Comparison of ENCODE assay signal across 8 cellular contexts in the genomic region with DNA sequence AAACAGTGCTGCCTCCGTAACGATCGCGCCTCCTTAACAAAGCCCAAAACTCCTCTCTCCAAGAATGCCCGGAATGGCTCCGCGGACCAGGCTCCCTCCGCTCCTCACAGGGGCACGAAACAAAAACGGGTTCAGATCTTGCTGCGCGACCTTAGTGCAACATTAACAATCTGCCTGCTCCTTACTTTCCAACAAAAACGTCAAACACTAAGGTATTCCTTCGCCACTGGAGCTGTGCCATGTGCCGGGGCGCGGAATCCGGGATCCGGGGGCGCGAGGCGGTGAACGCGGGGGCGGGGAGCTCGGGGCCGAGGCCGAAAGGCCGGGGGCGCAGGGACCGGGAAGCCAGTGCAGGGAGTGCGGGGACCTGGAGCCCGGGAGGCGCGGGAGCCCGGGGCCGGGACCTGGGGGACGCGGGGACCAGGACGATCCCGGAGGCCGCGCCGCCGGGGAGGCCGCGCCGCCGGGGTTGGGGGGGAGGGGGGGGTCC. TPM values are rescaled to one million over a fixed set of nuclear protein-coding genes. Genes with fewer than 3 reads are reported as not detected.
DNase-seq lines count a peak whose midpoint lies in the region; ATAC-seq, FAIRE-seq and TF ChIP-seq lines count a peak whose summit lies in the region.

No MANE protein-coding gene starts in this region.

- POLR2A ChIA-PET in CD4-positive, alpha-beta T cell (lab: Charles Lee) = interaction anchor here (2.8 kb wide), 1 partner anchor 59 kb away, joined by 14 read pairs; the partner anchor contains the start of gene TUBGCP5
- POLR2A ChIA-PET in GM12878 (lab: Charles Lee) = interaction anchor here (0.9 kb wide), 1 partner anchor 140 kb away, joined by 4 read pairs; no protein-coding TSS in a partner anchor

- H3K4me2 ChIP-seq in GM12878 (ENCODE audit: control insufficient read depth, insufficient read depth) = peak overlapping the region; percentile 90
- H3K4me2 ChIP-seq in smooth muscle cell = peak overlapping the region; percentile 88

- CTCF ChIA-PET in CD4-positive, alpha-beta T cell (lab: Charles Lee) = no interaction called here
- CTCF ChIA-PET in GM12878 (lab: Yijun Ruan, JAX) = no interaction called here

- SMC1A ChIA-PET in GM12878 (lab: Charles Lee; ENCODE audit: uncharacterized antibody, unreplicated experiment) = interaction anchor here (0.6 kb wide), 1 partner anchor 18 kb away, joined by 3 read pairs; no protein-coding TSS in a partner anchor

- H3K9me3 Mint-ChIP-seq in CD4-positive, alpha-beta T cell = no peaks in the 10 kb centered on the region

- H3K9ac ChIP-seq in GM12878 (ENCODE audit: control insufficient read depth, insufficient read depth, low read length) (peak overlapping the region; percentile 68), smooth muscle cell (ENCODE audit: low read depth) (peak overlapping the region; percentile 89)

- intact Hi-C loops in CD4-positive, alpha-beta T cell (cut with DNase I, micrococcal nuclease) = loop anchor here in 1 of 2 experiments (10.0 kb wide), 1 partner anchor 95 kb away; no protein-coding TSS in a partner anchor
- intact Hi-C loops in GM12878 (cut with micrococcal nuclease; ENCODE audit: unreplicated experiment) = loop anchor here (5.0 to 10.0 kb wide), 2 partner anchors 42 to 125 kb away; no protein-coding TSS in a partner anchor

- no peak overlapping the region for H3K27ac ChIP-seq in CD4-positive, alpha-beta T cell (ENCODE audit: low read depth, low read length)
- H3K27ac ChIP-seq in GM12878 (ENCODE audit: control insufficient read depth, insufficient read depth) (no peak overlapping the region), smooth muscle cell (ENCODE audit: low read depth) (peak overlapping the region; percentile 86)

- in situ Hi-C loops in GM12878 (cut with MboI) = no loop called here

- TF ChIP-seq RAD21 in GM12878 (IDR thresholded peaks at IDR 0.05; ENCODE audit: insufficient read depth, low read depth, low read length) = no peak

- no peak overlapping the region for H3K27ac Mint-ChIP-seq in CD4-positive, alpha-beta T cell

- TF ChIP-seq CTCF in CD4-positive, alpha-beta T cell (IDR thresholded peaks at IDR 0.05) = no peak
- TF ChIP-seq CTCF in GM12878 (IDR thresholded peaks at IDR 0.05 in 2 of 3, conservative IDR thresholded peaks at IDR 0.05 in 1 of 3; ENCODE audit: control insufficient read depth in 2 of 3, extremely low read depth in 1 of 3, insufficient read depth in 1 of 3, low read depth in 3 of 3, low read length in 3 of 3) (no peak), smooth muscle cell (IDR thresholded peaks at IDR 0.05; ENCODE audit: borderline replicate concordance, insufficient read depth, poor library complexity, severe bottlenecking) (no peak)

- peaks cover 13% of the 10 kb centered on the region for H3K27me3 ChIP-seq in CD4-positive, alpha-beta T cell (ENCODE audit: control insufficient read depth, insufficient read depth, low read length)
- H3K27me3 ChIP-seq in GM12878 (replicated peaks in 1 of 2; ENCODE audit: control insufficient read depth in 2 of 2, insufficient read depth in 2 of 2, low read length in 1 of 2) (no peaks in the 10 kb centered on the region), smooth muscle cell (ENCODE audit: low read depth) (no peaks in the 10 kb centered on the region)

- H2AFZ ChIP-seq in GM12878 (ENCODE audit: control insufficient read depth, low read depth, low read length) = peak overlapping the region; percentile 68
- peak overlapping the region; percentile 51 for H2AFZ ChIP-seq in smooth muscle cell (ENCODE audit: low read depth)

- 0% methylated on average over 14 of the region's 49 CpGs for whole genome bisulfite sequencing in GM12878 (ENCODE audit: insufficient coverage, insufficient replicate concordance, low lambda C conversion rate, missing lambda C conversion rate)
- WGBS in smooth muscle cell (ENCODE audit: low lambda C conversion rate) = under 1% methylated on average over 31 of the region's 49 CpGs

- peaks cover 18% of the 10 kb centered on the region for H3K79me2 ChIP-seq in GM12878 (ENCODE audit: control insufficient read depth, insufficient read depth, low read length)
- H3K79me2 ChIP-seq in smooth muscle cell (ENCODE audit: low read depth) = peaks cover 51% of the 10 kb centered on the region

- H3K4me3 Mint-ChIP-seq in CD4-positive, alpha-beta T cell = peak overlapping the region; percentile 90

- TF ChIP-seq POLR2A in GM12878 (IDR thresholded peaks at IDR 0.05; ENCODE audit: low read depth, low read length) = no peak

- TF ChIP-seq EP300 in GM12878 (IDR thresholded peaks at IDR 0.05; ENCODE audit: borderline replicate concordance in 1 of 2, control insufficient read depth in 1 of 2, low read depth in 2 of 2, low read length in 2 of 2) = no peak

- no peak for ATAC-seq in CD4-positive, alpha-beta T cell (ENCODE audit: poor library complexity)
- ATAC-seq in GM21381 (IDR thresholded peaks at IDR 0.05; ENCODE audit: unreplicated experiment) (peak; percentile 8), GM12878 (peak; percentile 29)

- H3K9me3 ChIP-seq in CD4-positive, alpha-beta T cell (ENCODE audit: control insufficient read depth, low read length) = no peaks in the 10 kb centered on the region
- H3K9me3 ChIP-seq in GM12878 (replicated peaks; ENCODE audit: control insufficient read depth, insufficient read depth, low read length) (no peaks in the 10 kb centered on the region), iPS-18c (ENCODE audit: control insufficient read depth, insufficient read depth, low read length) (no peaks in the 10 kb centered on the region), smooth muscle cell (replicated peaks; ENCODE audit: low read depth) (no peaks in the 10 kb centered on the region)

- H3K4me3 ChIP-seq in GM12878 = peak overlapping the region; percentile 98
- peak overlapping the region; percentile 91 for H3K4me3 ChIP-seq in iPS-18c (ENCODE audit: insufficient read depth, low read depth, low read length)
- H3K4me3 ChIP-seq in smooth muscle cell = peak overlapping the region; percentile 95

- peaks cover 5% of the 10 kb centered on the region for H3K4me1 ChIP-seq in GM12878 (ENCODE audit: control insufficient read depth, insufficient read depth, low read length)
- peaks cover 10% of the 10 kb centered on the region for H3K4me1 ChIP-seq in smooth muscle cell (ENCODE audit: low read depth)

- H3K36me3 Mint-ChIP-seq in CD4-positive, alpha-beta T cell (ENCODE audit: low read depth) = no peaks in the 10 kb centered on the region

- no peaks in the 10 kb centered on the region for H3K36me3 ChIP-seq in GM12878 (ENCODE audit: control insufficient read depth in 2 of 2, insufficient read depth in 2 of 2, low read length in 1 of 2)
- H3K36me3 ChIP-seq in smooth muscle cell (ENCODE audit: low read depth) = no peaks in the 10 kb centered on the region

- no peak for FAIRE-seq in GM12878 (lab: Jason Lieb, UNC)

- H4K20me1 ChIP-seq in GM12878 (ENCODE audit: control insufficient read depth, insufficient read depth) (peaks cover 3% of the 10 kb centered on the region), smooth muscle cell (ENCODE audit: low read depth) (peaks cover 50% of the 10 kb centered on the region)

- no peaks in the 10 kb centered on the region for H3F3A ChIP-seq in smooth muscle cell (ENCODE audit: low read depth)

- no peak for DNase-seq in CD4-positive, alpha-beta T cell
- peak; percentile 8 for DNase-seq in NCI-H2171 (lab: John Stamatoyannopoulos, UW)
- no peak for DNase-seq in GM12878 (ENCODE audit: low read depth, low spot score)
- DNase-seq in smooth muscle cell (lab: John Stamatoyannopoulos, UW; ENCODE audit: unreplicated experiment) = no peak
- DNase-seq in NOMO-1 treated with DMSO at 0.1 percent for 48 hours (lab: John Stamatoyannopoulos, UW; ENCODE audit: unreplicated experiment) = no peak
- DNase-seq in AML-193 (lab: John Stamatoyannopoulos, UW) = no peak

- peaks cover 17% of the 10 kb centered on the region for H3K27me3 Mint-ChIP-seq in CD4-positive, alpha-beta T cell

- peaks cover 14% of the 10 kb centered on the region for H3K4me1 Mint-ChIP-seq in CD4-positive, alpha-beta T cell (ENCODE audit: low read depth)

- RAD21 ChIA-PET in GM12878 (lab: Charles Lee; ENCODE audit: unreplicated experiment) = no interaction called here

- no TSS peak for BruUV-seq in GM12878 (replicated peaks; lab: Mats Ljungman, UMichigan)

RNA-seq across cellular contexts. Expression of gene CYFIP1, which starts 0.4 kb away (rescaled TPM):
- total RNA-seq in CD4-positive, alpha-beta T cell = 1 to 10 TPM; 3.2 to 4.4 TPM
- total RNA-seq in GM12878 (2013; cell fraction: nucleolus; rRNA removed) = 122 and 123 TPM in 2 replicates
- total RNA-seq in GM12878 (2014; rRNA removed) (34.4 and 36.4 TPM in 2 replicates), GM12878 (2014; rRNA removed; fragmentation: Illumina TruSeq; extraction: Trizol) (22.0 and 25.7 TPM in 2 replicates), GM12878 (2021) (43.7 and 51.3 TPM in 2 replicates), smooth muscle cell (65.2 and 86.2 TPM in 2 replicates)
- 16.4 TPM for polyA plus RNA-seq in GM12878 (2011; ENCODE audit: low read depth)
- polyA plus RNA-seq in GM12878 (2011; rRNA removed) (38.8 and 46.2 TPM in 2 replicates), GM12878 (2014; fragmentation: Illumina TruSeq; extraction: Trizol) (16.9 and 22.7 TPM in 2 replicates), GM12878 (2014; fragmentation: Nextera tagmentation; extraction: Ambion mirVana) (1 to 10 TPM; 3.5 to 5.7 TPM), GM12878 (2014; rRNA removed) (25.6 and 25.9 TPM in 2 replicates), GM12878 (2016; fragmentation: Nextera tagmentation; extraction: Ambion mirVana) (10 to 100 TPM; 30.7 to 33.4 TPM), smooth muscle cell (67.6 and 69.6 TPM in 2 replicates)
- 48.3 and 55.8 TPM in 2 replicates for polyA plus RNA-seq in GM12878 (2011; cell fraction: cytosol; rRNA removed)
- 64.5 and 71.0 TPM in 2 replicates for polyA plus RNA-seq in GM12878 (2011; cell fraction: nucleus; rRNA removed)
- polyA plus RNA-seq in GM12878 (2012) = 21.1 and 29.0 TPM in 2 replicates
- polyA minus RNA-seq in GM12878 (2011; rRNA and poly(A)+ RNA removed) = 78.5 and 79.4 TPM in 2 replicates
- 14.1 and 19.8 TPM in 2 replicates for polyA minus RNA-seq in GM12878 (2011; cell fraction: cytosol; rRNA and poly(A)+ RNA removed)
- 22.1 and 35.2 TPM in 2 replicates for polyA minus RNA-seq in GM12878 (2011; cell fraction: nucleus; rRNA and poly(A)+ RNA removed)

RNA-seq across cellular contexts. Expression of gene TUBGCP5, which starts 59.6 kb away (rescaled TPM):
- 10 to 100 TPM; 24.2 to 24.5 TPM for total RNA-seq in CD4-positive, alpha-beta T cell
- total RNA-seq in GM12878 (2013; cell fraction: nucleolus; rRNA removed) = 41.8 and 42.9 TPM in 2 replicates
- total RNA-seq in GM12878 (2014; rRNA removed) (20.6 and 22.0 TPM in 2 replicates), GM12878 (2014; rRNA removed; fragmentation: Illumina TruSeq; extraction: Trizol) (26.3 and 29.2 TPM in 2 replicates), GM12878 (2021) (13.5 and 17.2 TPM in 2 replicates), smooth muscle cell (13.9 and 17.2 TPM in 2 replicates)
- 5.9 TPM for polyA plus RNA-seq in GM12878 (2011; ENCODE audit: low read depth)
- polyA plus RNA-seq in GM12878 (2011; rRNA removed) (16.9 and 23.2 TPM in 2 replicates), GM12878 (2014; fragmentation: Illumina TruSeq; extraction: Trizol) (23.7 and 27.4 TPM in 2 replicates), GM12878 (2014; fragmentation: Nextera tagmentation; extraction: Ambion mirVana) (1 to 10 TPM; 6.4 to 7.6 TPM), GM12878 (2014; rRNA removed) (18.6 and 21.0 TPM in 2 replicates), GM12878 (2016; fragmentation: Nextera tagmentation; extraction: Ambion mirVana) (10 to 100 TPM; 20.1 to 20.2 TPM), smooth muscle cell (7.9 and 8.8 TPM in 2 replicates)
- 8.8 and 9.8 TPM in 2 replicates for polyA plus RNA-seq in GM12878 (2011; cell fraction: cytosol; rRNA removed)
- 15.4 and 21.9 TPM in 2 replicates for polyA plus RNA-seq in GM12878 (2011; cell fraction: nucleus; rRNA removed)
- polyA plus RNA-seq in GM12878 (2012) = 6.6 and 8.5 TPM in 2 replicates
- polyA minus RNA-seq in GM12878 (2011; rRNA and poly(A)+ RNA removed) = 13.3 and 14.7 TPM in 2 replicates
- 3.5 and 6.7 TPM in 2 replicates for polyA minus RNA-seq in GM12878 (2011; cell fraction: cytosol; rRNA and poly(A)+ RNA removed)
- polyA minus RNA-seq in GM12878 (2011; cell fraction: nucleus; rRNA and poly(A)+ RNA removed) = 9.9 and 16.6 TPM in 2 replicates

Comparison
In these comparisons a context has a peak if more than half of its experiments do, and no peak if none do; other contexts are left out.
1. RNA of gene CYFIP1, which starts 0.4 kb away (total RNA-seq): 65.2 to 86.2 TPM in smooth muscle cell and 22.0 to 123 TPM in GM12878; 3.2 to 4.4 TPM in CD4-positive, alpha-beta T cell; every median in the first group is over 4 times any median in the second.
2. Peak in every context shown above with its lines, with median percentiles within 50 percentile points of each other: H3K4me3 ChIP-seq.